Comparison of ENCODE assay signal across 1 cellular context in genomic region chr2:125168442-125168841, GRCh38.
TF ChIP-seq lines count a peak whose summit lies in the region.

No MANE protein-coding gene starts in this region.

TF ChIP-seq in GM23338, 12 proteins besides CTCF, POLR2A, EP300 and RAD21 (continued from another document):
- TF ChIP-seq EZH2 (IDR thresholded peaks at IDR 0.05; ENCODE audit: low read depth, unreplicated experiment), result no peak
- TF ChIP-seq REST (IDR thresholded peaks at IDR 0.05; ENCODE audit: unreplicated experiment), result no peak
TF ChIP-seq in GM23338: peak in this region for 0.
